Comparison of ENCODE assay signal across 8 cellular contexts in genomic region chr1:174021611-174022079, GRCh38. TPM values are rescaled to one million over a fixed set of nuclear protein-coding genes. Genes with fewer than 3 reads are reported as not detected.
DNase-seq lines count a peak whose midpoint lies in the region; ATAC-seq and TF ChIP-seq lines count a peak whose summit lies in the region.

No MANE protein-coding gene starts in this region.

- H3K27me3 ChIP-seq in HUES6 (ENCODE audit: control insufficient read depth, insufficient read depth, low read length) (no peaks in the 10 kb centered on the region), kidney epithelial cell (ENCODE audit: control insufficient read depth, insufficient read depth, low read length) (no peaks in the 10 kb centered on the region)

- peak overlapping the region; percentile 75 for H3K27ac ChIP-seq in HUES6 (ENCODE audit: low read depth, low read length)

- ATAC-seq in GM21515 (IDR thresholded peaks at IDR 0.05; ENCODE audit: unreplicated experiment), result peak; percentile 33
- peak; percentile 39 for ATAC-seq in central memory CD8-positive, alpha-beta T cell (replicated peaks; ENCODE audit: extremely low read depth, poor library complexity, severe bottlenecking)

- H3K36me3 Mint-ChIP-seq in T-helper 2 cell treated with Interferon-gamma antibody and Interleukin-4, amounts not matched to agents 5 μg/mL and 100 μg/mL, for 36 hours (ENCODE audit: low read depth), result peaks cover 20% of the 10 kb centered on the region
- H3K36me3 Mint-ChIP-seq in central memory CD8-positive, alpha-beta T cell (ENCODE audit: insufficient read depth), result peaks cover 10% of the 10 kb centered on the region

- H3K9me3 Mint-ChIP-seq in T-helper 2 cell treated with Interferon-gamma antibody and Interleukin-4, amounts not matched to agents 5 μg/mL and 100 μg/mL, for 36 hours, result no peaks in the 10 kb centered on the region
- H3K9me3 Mint-ChIP-seq in central memory CD8-positive, alpha-beta T cell, result no peaks in the 10 kb centered on the region

- H3K9ac ChIP-seq in HUES6 (ENCODE audit: low read length), result peak overlapping the region; percentile 92

- no peak for TF ChIP-seq CTCF in kidney epithelial cell (IDR thresholded peaks at IDR 0.05; ENCODE audit: insufficient read depth, low read length, poor library complexity, severe bottlenecking)

- peaks cover 31% of the 10 kb centered on the region for H3K4me1 Mint-ChIP-seq in T-helper 2 cell treated with Interferon-gamma antibody and Interleukin-4, amounts not matched to agents 5 μg/mL and 100 μg/mL, for 36 hours (ENCODE audit: low read depth)
- peaks cover 53% of the 10 kb centered on the region for H3K4me1 Mint-ChIP-seq in central memory CD8-positive, alpha-beta T cell

- peak overlapping the region; percentile 97 for H3K4me3 Mint-ChIP-seq in T-helper 2 cell treated with Interferon-gamma antibody and Interleukin-4, amounts not matched to agents 5 μg/mL and 100 μg/mL, for 36 hours
- peak overlapping the region; percentile 95 for H3K4me3 Mint-ChIP-seq in central memory CD8-positive, alpha-beta T cell

- H3K4me3 ChIP-seq in HUES6 (ENCODE audit: low read depth, low read length) (peak overlapping the region; percentile 92), kidney epithelial cell (ENCODE audit: low read depth, low read length) (peak overlapping the region; percentile 79)

- H3K27ac Mint-ChIP-seq in T-helper 2 cell treated with Interferon-gamma antibody and Interleukin-4, amounts not matched to agents 5 μg/mL and 100 μg/mL, for 36 hours, result peak overlapping the region; percentile 88
- H3K27ac Mint-ChIP-seq in central memory CD8-positive, alpha-beta T cell (ENCODE audit: low read depth), result peak overlapping the region; percentile 97

- no peaks in the 10 kb centered on the region for H3K27me3 Mint-ChIP-seq in T-helper 2 cell treated with Interferon-gamma antibody and Interleukin-4, amounts not matched to agents 5 μg/mL and 100 μg/mL, for 36 hours (ENCODE audit: low read depth)
- H3K27me3 Mint-ChIP-seq in central memory CD8-positive, alpha-beta T cell, result no peaks in the 10 kb centered on the region

- H3K36me3 ChIP-seq in HUES6 (ENCODE audit: control insufficient read depth, insufficient read depth, low read length) (no peaks in the 10 kb centered on the region), kidney epithelial cell (ENCODE audit: control insufficient read depth, insufficient read depth, low read length) (no peaks in the 10 kb centered on the region)

- peak; percentile 85 for DNase-seq in ELF-1 (ENCODE audit: low read depth, low spot score)
- no peak for DNase-seq in T-helper 2 cell treated with Interferon-gamma antibody and Interleukin-4, amounts not matched to agents 5 μg/mL and 100 μg/mL, for 36 hours (ENCODE audit: low spot score)
- peak; percentile 21 to 22 for DNase-seq in central memory CD8-positive, alpha-beta T cell (ENCODE audit: low spot score in 2 of 2)
- DNase-seq in kidney epithelial cell (ENCODE audit: low read depth), result no peak
- peak; percentile 2 to 17 for DNase-seq in stimulated activated CD4-positive, alpha-beta T cell treated with anti-CD3 and anti-CD28 coated beads, Interleukin-15, amount 100 ng/mL, for 48 hours (ENCODE audit: low read depth in 2 of 2)
- no peak for DNase-seq in COLO829 (ENCODE audit: low spot score)

- H3K9me3 ChIP-seq in HUES6 (ENCODE audit: control insufficient read depth, insufficient read depth, low read depth, low read length), result no peaks in the 10 kb centered on the region

- peaks cover 15% of the 10 kb centered on the region for H3K4me1 ChIP-seq in HUES6 (ENCODE audit: control insufficient read depth, insufficient read depth, low read length)

RNA-seq across cellular contexts. Expression of gene RC3H1, which starts 0.5 kb away (rescaled TPM):
- 25.1 and 31.8 TPM in 2 replicates for total RNA-seq in kidney epithelial cell

Comparison
In these comparisons a context has a peak if more than half of its experiments do, and no peak if none do; other contexts are left out.
1. DNase-seq: peak in ELF-1 (single experiment), central memory CD8-positive, alpha-beta T cell (2 of 2) and stimulated activated CD4-positive, alpha-beta T cell treated with anti-CD3 and anti-CD28 coated beads, Interleukin-15, amount 100 ng/mL, for 48 hours (2 of 2); none in T-helper 2 cell treated with Interferon-gamma antibody and Interleukin-4, amounts not matched to agents 5 μg/mL and 100 μg/mL, for 36 hours (single experiment), kidney epithelial cell (single experiment) and COLO829 (single experiment).